ENCODE assay signal across 8 cellular contexts in genomic region chr18:54284967-54285785, GRCh38. TPM values are rescaled to one million over a fixed set of nuclear protein-coding genes. Genes with fewer than 3 reads are reported as not detected.
A peak's percentile ranks its signal among the peaks of the same experiment; 100 is the strongest.
DNase-seq lines count a peak whose midpoint lies in the region; ATAC-seq lines count a peak whose summit lies in the region.

No MANE protein-coding gene starts in this region.

- H3K36me3 ChIP-seq in CD4-positive, alpha-beta memory T cell (ENCODE audit: insufficient read depth, low read length): peaks cover 18% of the 10 kb centered on the region

- H3K4me3 ChIP-seq in CD4-positive, alpha-beta memory T cell (ENCODE audit: low read length in 2 of 2): no peak overlapping the region

- DNase-seq in CD4-positive, alpha-beta memory T cell: peak; percentile 9 to 58 (median 22)
- DNase-seq in activated T-cell treated with anti-CD3 and anti-CD28 coated beads, Interleukin-2, amount 50 U/mL, for 72 hours: peak; percentile 84 to 89
- DNase-seq in left colon (peak in 1 of 2 donors; percentile 18), DMS153 (lab: John Stamatoyannopoulos, UW) (no peak), GDM1 (lab: John Stamatoyannopoulos, UW) (no peak), OCI-M2 (lab: John Stamatoyannopoulos, UW; ENCODE audit: unreplicated experiment) (no peak)

- H3K27me3 Mint-ChIP-seq in CD4-positive, alpha-beta memory T cell: no peaks in the 10 kb centered on the region
- H3K27me3 Mint-ChIP-seq in activated T-cell treated with anti-CD3 and anti-CD28 coated beads, Interleukin-2, amount 50 U/mL, for 72 hours (ENCODE audit: low read depth): no peaks in the 10 kb centered on the region

- POLR2A ChIA-PET in CD4-positive, alpha-beta memory T cell (lab: Charles Lee; ENCODE audit: partially characterized antibody): interaction anchor here (1.1 kb wide), 1 partner anchor 16 kb away, joined by 5 read pairs; the partner anchor contains the start of gene POLI

- no peaks in the 10 kb centered on the region for H3K9me3 ChIP-seq in CD4-positive, alpha-beta memory T cell (ENCODE audit: control insufficient read depth in 1 of 2, low read length in 2 of 2)

- H3K4me1 ChIP-seq in CD4-positive, alpha-beta memory T cell (ENCODE audit: insufficient read depth, low read length): peaks cover 15% of the 10 kb centered on the region

- ATAC-seq in GM19467 (IDR thresholded peaks at IDR 0.05; ENCODE audit: unreplicated experiment): peak; percentile 99
- peak; percentile 99 for ATAC-seq in HG03460 (IDR thresholded peaks at IDR 0.05; ENCODE audit: unreplicated experiment)
- peak; percentile 99 to 100 for ATAC-seq in activated T-cell treated with anti-CD3 and anti-CD28 coated beads, Interleukin-2, amount 50 U/mL, for 72 hours (replicated peaks in 1 of 2)
- ATAC-seq in left colon: peak; percentile 35

- H3K9me3 Mint-ChIP-seq in CD4-positive, alpha-beta memory T cell: no peaks in the 10 kb centered on the region
- H3K9me3 Mint-ChIP-seq in activated T-cell treated with anti-CD3 and anti-CD28 coated beads, Interleukin-2, amount 50 U/mL, for 72 hours: peaks cover 0 to 6% of the 10 kb centered on the region in 2 donors

- H3K4me1 Mint-ChIP-seq in CD4-positive, alpha-beta memory T cell: peaks cover 12 to 18% (median 16%) of the 10 kb centered on the region in 4 donors
- H3K4me1 Mint-ChIP-seq in activated T-cell treated with anti-CD3 and anti-CD28 coated beads, Interleukin-2, amount 50 U/mL, for 72 hours (ENCODE audit: low read depth): peaks cover 36% of the 10 kb centered on the region

- H3K4me3 Mint-ChIP-seq in CD4-positive, alpha-beta memory T cell: peak overlapping the region in 7 of 8 donors; percentile 7 to 56 (median 41)
- peak overlapping the region; percentile 37 to 79 for H3K4me3 Mint-ChIP-seq in activated T-cell treated with anti-CD3 and anti-CD28 coated beads, Interleukin-2, amount 50 U/mL, for 72 hours

- H3K27ac Mint-ChIP-seq in CD4-positive, alpha-beta memory T cell: peak overlapping the region; percentile 55 to 81 (median 78)
- H3K27ac Mint-ChIP-seq in activated T-cell treated with anti-CD3 and anti-CD28 coated beads, Interleukin-2, amount 50 U/mL, for 72 hours: peak overlapping the region; percentile 90

- peaks cover 45 to 70% of the 10 kb centered on the region in 2 donors for H3K36me3 Mint-ChIP-seq in CD4-positive, alpha-beta memory T cell
- peaks cover 11 to 34% of the 10 kb centered on the region in 2 donors for H3K36me3 Mint-ChIP-seq in activated T-cell treated with anti-CD3 and anti-CD28 coated beads, Interleukin-2, amount 50 U/mL, for 72 hours (ENCODE audit: insufficient read depth in 2 of 2)

- intact Hi-C loops in CD4-positive, alpha-beta memory T cell (cut with micrococcal nuclease): no loop called here
- intact Hi-C loops in left colon (cut with DNase I, micrococcal nuclease): no loop called here

- CTCF ChIA-PET in CD4-positive, alpha-beta memory T cell (lab: Charles Lee; ENCODE audit: partially characterized antibody): interaction anchor here (1.0 kb wide), 2 partner anchors 62 to 72 kb away, joined by 3 read pairs; partner anchors contain the start of genes C18orf54 and STARD6

- H3K27me3 ChIP-seq in CD4-positive, alpha-beta memory T cell (ENCODE audit: insufficient read depth, low read length): no peaks in the 10 kb centered on the region

- peak overlapping the region; percentile 9 for H3K27ac ChIP-seq in CD4-positive, alpha-beta memory T cell (ENCODE audit: low read depth, low read length)

RNA-seq across cellular contexts. Expression of gene POLI, which starts 15.9 kb away (rescaled TPM):
- total RNA-seq in CD4-positive, alpha-beta memory T cell: 10 to 100 TPM; 53.2 to 58.4 TPM
- polyA plus RNA-seq in CD4-positive, alpha-beta memory T cell: 1 to 10 TPM; 5.9 to 8.2 TPM
- total RNA-seq in activated T-cell treated with anti-CD3 and anti-CD28 coated beads, Interleukin-2, amount 50 U/mL, for 72 hours: 10 to 100 TPM; 29.5 to 30.8 TPM
- 10 to 100 TPM; 10.7 to 15.6 TPM for total RNA-seq in left colon

Comparison
In these comparisons a context has a peak if more than half of its experiments do, and no peak if none do; other contexts are left out.
1. DNase-seq: peak in CD4-positive, alpha-beta memory T cell (5 of 5) and activated T-cell treated with anti-CD3 and anti-CD28 coated beads, Interleukin-2, amount 50 U/mL, for 72 hours (2 of 2); none in DMS153 (single experiment), GDM1 (single experiment) and OCI-M2 (single experiment).
2. ATAC-seq: peak in every context shown above with its lines; median percentile 100 in activated T-cell treated with anti-CD3 and anti-CD28 coated beads, Interleukin-2, amount 50 U/mL, for 72 hours; 99 in GM19467; 99 in HG03460; 35 in left colon.